Comparison of ENCODE assay signal across 19 cellular contexts in genomic region chr14:104856869-104857860, GRCh38. TPM values are rescaled to one million over a fixed set of nuclear protein-coding genes. Genes with fewer than 3 reads are reported as not detected.
DNase-seq lines count a peak whose midpoint lies in the region; ATAC-seq and TF ChIP-seq lines count a peak whose summit lies in the region.
"Had no signal": no experiment of that assay in that cellular context is flagged by ENCODE, and none has a peak within 500 bp of the region (broad histone marks: within the 10 kb centered on the region; RNA-seq: fewer than 3 reads in every experiment).

No MANE protein-coding gene starts in this region.

- H3K9me2 ChIP-seq in GM23338 (ENCODE audit: insufficient read depth), result peaks cover under 1% of the 10 kb centered on the region; the same call in 1 of the 2 replicates

- H3K4me1 Mint-ChIP-seq in GM23338, result peaks cover 11% of the 10 kb centered on the region
- H3K4me1 Mint-ChIP-seq: activated CD4-positive, alpha-beta T cell treated with anti-CD3 and anti-CD28 coated beads, Interleukin-2, amount 10 ng/mL, durations not matched to agents 7 days and 5 days; nephron progenitor cell had no signal

- DNase-seq in GM23338 (ENCODE audit: low spot score) (peak; percentile 64), amygdala (lab: John Stamatoyannopoulos, UW) (peak in 30 of 56 donors; percentile 14 to 78 (median 46)), left colon (peak in 1 of 2 donors; percentile 20), putamen (ENCODE audit: low spot score) (peak; percentile 68), GDM1 (lab: John Stamatoyannopoulos, UW) (no peak), NCI-H526 treated with DMSO at 0.1 percent for 48 hours (lab: John Stamatoyannopoulos, UW) (no peak)
- DNase-seq: activated CD4-positive, alpha-beta T cell treated with anti-CD3 and anti-CD28 coated beads, Interleukin-2, amount 10 ng/mL, durations not matched to agents 7 days and 5 days; activated naive CD4-positive, alpha-beta T cell treated with anti-CD3 and anti-CD28 coated beads, Interleukin-2, amount 50 U/mL, for 16 hours; activated T-cell treated with anti-CD3 and anti-CD28 coated beads for 4 hours; AML-193; NCI-H187; NCI-H446; nephron progenitor cell; stomach had no signal

- no peak for TF ChIP-seq CTCF in GM23338 (conservative IDR thresholded peaks at IDR 0.05; ENCODE audit: low read depth in 2 of 2)

- H3F3A ChIP-seq in GM23338 (replicated peaks; ENCODE audit: low read depth), result no peaks in the 10 kb centered on the region; the same call in 1 of the 2 replicates

- H3K36me3 Mint-ChIP-seq in GM23338 (ENCODE audit: low read depth), result peaks cover 5% of the 10 kb centered on the region; the same call in 1 of the 3 replicates

- H3K79me2 ChIP-seq in GM23338 (replicated peaks; ENCODE audit: insufficient read depth), result peaks cover 2% of the 10 kb centered on the region

- peaks cover 16% of the 10 kb centered on the region for H3K27me3 Mint-ChIP-seq in GM23338 (ENCODE audit: insufficient read depth, low read depth, poor library complexity)

- no peaks in the 10 kb centered on the region for H3K36me3 ChIP-seq in GM23338 (ENCODE audit: insufficient read depth)
- H3K36me3 ChIP-seq: gastroesophageal sphincter, right atrium auricular region, stomach had no signal

- H3K27ac Mint-ChIP-seq in GM23338, result no peak overlapping the region
- H3K27ac Mint-ChIP-seq: activated CD4-positive, alpha-beta T cell treated with anti-CD3 and anti-CD28 coated beads, Interleukin-2, amount 10 ng/mL, durations not matched to agents 7 days and 5 days; nephron progenitor cell had no signal

- H3K9me3 Mint-ChIP-seq in GM23338, result no peaks in the 10 kb centered on the region; the same call in 1 of the 3 replicates
- H3K9me3 Mint-ChIP-seq: activated CD4-positive, alpha-beta T cell treated with anti-CD3 and anti-CD28 coated beads, Interleukin-2, amount 10 ng/mL, durations not matched to agents 7 days and 5 days had no signal

- peaks cover 13% of the 10 kb centered on the region for H3K4me1 ChIP-seq in GM23338 (ENCODE audit: insufficient read depth)
- H3K4me1 ChIP-seq: gastroesophageal sphincter, right atrium auricular region, stomach had no signal

- H3K27me3 ChIP-seq in GM23338 (ENCODE audit: insufficient read depth), result 0 out of 2 replicates have a peak, but pooled peaks cover 5% of the 10 kb centered on the region
- H3K27me3 ChIP-seq: right atrium auricular region had no signal

- H3K4me2 ChIP-seq in GM23338, result peak overlapping the region; percentile 44; the same call in 1 of the 2 replicates

- no peak overlapping the region for H2AFZ ChIP-seq in GM23338

- H3K27ac ChIP-seq in GM23338 (ENCODE audit: low read depth), result no peak overlapping the region
- H3K27ac ChIP-seq: gastroesophageal sphincter, HL-60, right atrium auricular region, stomach had no signal

- ATAC-seq in GM23338 (peak; percentile 60), left colon (peak; percentile 31), HG03095 (IDR thresholded peaks at IDR 0.05; ENCODE audit: unreplicated experiment) (no peak)
- ATAC-seq: gastroesophageal sphincter had no signal

- H4K20me1 ChIP-seq in GM23338 (replicated peaks; ENCODE audit: insufficient read depth), result no peaks in the 10 kb centered on the region

- no peak overlapping the region for H3K4me3 ChIP-seq in GM23338
- H3K4me3 ChIP-seq: gastroesophageal sphincter, K562, right atrium auricular region, stomach had no signal

- no peak overlapping the region; the same call in 2 of the 3 replicates for H3K4me3 Mint-ChIP-seq in GM23338
- H3K4me3 Mint-ChIP-seq: activated CD4-positive, alpha-beta T cell treated with anti-CD3 and anti-CD28 coated beads, Interleukin-2, amount 10 ng/mL, durations not matched to agents 7 days and 5 days; nephron progenitor cell had no signal

- intact Hi-C loops in left colon (cut with DNase I, micrococcal nuclease), result no loop called here

TF ChIP-seq in GM23338, 12 proteins besides CTCF, POLR2A, EP300 and RAD21 (continues in another document):
- TF ChIP-seq EZH2 (IDR thresholded peaks at IDR 0.05; ENCODE audit: low read depth, unreplicated experiment) (no peak), ETS1 (IDR thresholded peaks at IDR 0.05) (no peak), REST (IDR thresholded peaks at IDR 0.05; ENCODE audit: unreplicated experiment) (no peak), ZNF114 (CRISPR knock-in tag; IDR thresholded peaks at IDR 0.05) (no peak), NANOG (IDR thresholded peaks at IDR 0.05; ENCODE audit: borderline replicate concordance) (no peak), POLR2AphosphoS5 (IDR thresholded peaks at IDR 0.05; ENCODE audit: low read depth) (no peak), ZNF331 (CRISPR knock-in tag; IDR thresholded peaks at IDR 0.05; ENCODE audit: low read depth) (no peak), JUNB (IDR thresholded peaks at IDR 0.05; ENCODE audit: unreplicated experiment) (no peak)

RNA-seq across cellular contexts. Expression of gene CEP170B, which starts 7.9 kb away (rescaled TPM):
- 31.3 and 37.1 TPM in 2 replicates for total RNA-seq in GM23338 (2014; rRNA removed; shearing (Covaris generic))
- 4.6 and 5.3 TPM in 2 replicates for polyA plus RNA-seq in GM23338 (2016; fragmentation: Nextera tagmentation; extraction: Ambion mirVana)
- 10 to 100 TPM; 76.4 to 89.3 TPM for total RNA-seq in left colon

RNA-seq across cellular contexts. Expression of gene ZBTB42, which starts 56.3 kb away (rescaled TPM):
- 4.4 and 7.5 TPM in 2 replicates for total RNA-seq in GM23338 (2014; rRNA removed; shearing (Covaris generic))
- polyA plus RNA-seq in GM23338 (2016; fragmentation: Nextera tagmentation; extraction: Ambion mirVana), result 0.66 and 0.70 TPM in 2 replicates
- total RNA-seq in left colon, result 1 to 10 TPM; 7.2 to 9.2 TPM

Comparison
In these comparisons a context has a peak if more than half of its experiments do, and no peak if none do; other contexts are left out.
1. DNase-seq: peak in GM23338 (single experiment), amygdala (30 of 56) and putamen (single experiment); none in GDM1 (single experiment) and NCI-H526 treated with DMSO at 0.1 percent for 48 hours (single experiment).